16 cellular contexts compared by ENCODE assay signal in genomic region chr15:60557157-60557556, GRCh38.
A peak's percentile ranks its signal among the peaks of the same experiment; 100 is the strongest.
DNase-seq lines count a peak whose midpoint lies in the region; ATAC-seq and TF ChIP-seq lines count a peak whose summit lies in the region.
"Had no signal": no experiment of that assay in that cellular context is flagged by ENCODE, and none has a peak within 500 bp of the region (broad histone marks: within the 10 kb centered on the region; RNA-seq: fewer than 3 reads in every experiment).

No MANE protein-coding gene starts in this region.

- H3K9me3 ChIP-seq in mucosa of descending colon (no peaks in the 10 kb centered on the region), GM23248 (ENCODE audit: low read depth) (no peaks in the 10 kb centered on the region)
- H3K9me3 ChIP-seq: upper lobe of left lung had no signal

- peaks cover 8% of the 10 kb centered on the region for H3K9me3 Mint-ChIP-seq in activated CD8-positive, alpha-beta T cell treated with anti-CD3 and anti-CD28 coated beads for 36 hours

- CTCF ChIA-PET in activated CD8-positive, alpha-beta T cell treated with anti-CD3 and anti-CD28 coated beads for 36 hours (lab: Charles Lee), result interaction anchor here (1.1 to 1.5 kb wide), 2 partner anchors 18 to 29 kb away, joined by 4 to 6 read pairs; no protein-coding TSS in a partner anchor

- peak overlapping the region; percentile 16 for H3K4me3 Mint-ChIP-seq in activated CD8-positive, alpha-beta T cell treated with anti-CD3 and anti-CD28 coated beads for 36 hours
- H3K4me3 Mint-ChIP-seq: activated B cell treated with CpG ODN at 0.5 μM for 24 hours had no signal

- intact Hi-C loops in left ventricle myocardium superior (cut with micrococcal nuclease), result no loop called here
- intact Hi-C loops in Right ventricle myocardium superior (cut with DNase I), result no loop called here
- intact Hi-C loops in activated CD8-positive, alpha-beta T cell treated with anti-CD3 and anti-CD28 coated beads for 36 hours (cut with micrococcal nuclease), result no loop called here
- intact Hi-C loops in mucosa of descending colon (cut with DNase I, micrococcal nuclease), result no loop called here

- ATAC-seq in left ventricle myocardium superior (peak; percentile 17), Right ventricle myocardium superior (ENCODE audit: poor library complexity) (no peak), mucosa of descending colon (peak; percentile 44)
- ATAC-seq in activated CD8-positive, alpha-beta T cell treated with anti-CD3 and anti-CD28 coated beads for 36 hours, result peak; percentile 88

- peaks cover 5% of the 10 kb centered on the region; the same call in 1 of the 2 replicates for H3K79me2 ChIP-seq in GM23248 (ENCODE audit: insufficient read depth)

- TF ChIP-seq CTCF in activated CD8-positive, alpha-beta T cell treated with anti-CD3 and anti-CD28 coated beads for 36 hours (IDR thresholded peaks at IDR 0.05), result no peak
- TF ChIP-seq CTCF in mucosa of descending colon (IDR thresholded peaks at IDR 0.05), result no peak

- DNase-seq in left ventricle myocardium superior, result no peak
- no peak for DNase-seq in Right ventricle myocardium superior
- DNase-seq in activated CD8-positive, alpha-beta T cell treated with anti-CD3 and anti-CD28 coated beads for 36 hours, result peak; percentile 51
- DNase-seq in mucosa of descending colon, result no peak
- DNase-seq in NCI-H526 (lab: John Stamatoyannopoulos, UW), result no peak
- DNase-seq in occipital lobe (lab: John Stamatoyannopoulos, UW), result no peak
- no peak for DNase-seq in GM23248
- DNase-seq in AG08396 (ENCODE audit: low spot score), result no peak
- DNase-seq: activated B cell treated with CpG ODN at 0.5 μM for 24 hours, activated gamma-delta T cell, DMS153, hippocampal formation, left ventricle myocardium inferior, NCI-H345, upper lobe of left lung had no signal

- H3K4me1 ChIP-seq in mucosa of descending colon (ENCODE audit: low read depth), result no peaks in the 10 kb centered on the region
- H3K4me1 ChIP-seq in GM23248 (ENCODE audit: insufficient read depth), result no peaks in the 10 kb centered on the region

- H3K36me3 ChIP-seq in mucosa of descending colon (ENCODE audit: low read depth) (no peaks in the 10 kb centered on the region), GM23248 (ENCODE audit: low read depth) (no peaks in the 10 kb centered on the region)
- H3K36me3 ChIP-seq: left ventricle myocardium inferior, upper lobe of left lung had no signal

- no peak overlapping the region for H3K27ac ChIP-seq in GM23248
- H3K27ac ChIP-seq: left ventricle myocardium inferior, SK-N-MC, upper lobe of left lung had no signal

- H3K4me2 ChIP-seq in GM23248 (ENCODE audit: unreplicated experiment), result no peak overlapping the region

- H3K9me2 ChIP-seq in GM23248 (ENCODE audit: insufficient read depth), result no peaks in the 10 kb centered on the region

- peak overlapping the region; percentile 79 for H3K27ac Mint-ChIP-seq in activated CD8-positive, alpha-beta T cell treated with anti-CD3 and anti-CD28 coated beads for 36 hours
- H3K27ac Mint-ChIP-seq: activated B cell treated with CpG ODN at 0.5 μM for 24 hours had no signal

- no peaks in the 10 kb centered on the region for H4K20me1 ChIP-seq in GM23248 (ENCODE audit: insufficient read depth)

- no peak overlapping the region for H2AFZ ChIP-seq in GM23248

- in situ Hi-C loops in GM23248 (cut with MboI), result no loop called here

- POLR2A ChIA-PET in activated CD8-positive, alpha-beta T cell treated with anti-CD3 and anti-CD28 coated beads for 36 hours (lab: Charles Lee), result interaction anchor here (0.9 kb wide), 1 partner anchor 26 kb away, joined by 3 read pairs; no protein-coding TSS in a partner anchor

- no peaks in the 10 kb centered on the region for H3K27me3 ChIP-seq in GM23248 (replicated peaks; ENCODE audit: insufficient read depth)
- H3K27me3 ChIP-seq: upper lobe of left lung had no signal

- no peaks in the 10 kb centered on the region for H3K27me3 Mint-ChIP-seq in activated CD8-positive, alpha-beta T cell treated with anti-CD3 and anti-CD28 coated beads for 36 hours
- H3K27me3 Mint-ChIP-seq: activated B cell treated with CpG ODN at 0.5 μM for 24 hours had no signal

- no peaks in the 10 kb centered on the region for H3F3A ChIP-seq in GM23248 (ENCODE audit: insufficient read depth)

- H3K4me3 ChIP-seq in mucosa of descending colon (no peak overlapping the region), GM23248 (no peak overlapping the region)
- H3K4me3 ChIP-seq: left ventricle myocardium inferior, SK-N-MC, upper lobe of left lung had no signal

- no peak overlapping the region for H3K9ac ChIP-seq in GM23248

- WGBS in GM23248 (ENCODE audit: low coverage in 1 of 2, low lambda C conversion rate in 2 of 2, missing lambda C conversion rate in 2 of 2), 2 experiments, result 46 to 50% methylated on average over 3 of the region's 3 CpGs

- peaks cover 24% of the 10 kb centered on the region for H3K36me3 Mint-ChIP-seq in activated CD8-positive, alpha-beta T cell treated with anti-CD3 and anti-CD28 coated beads for 36 hours (ENCODE audit: low read depth)

- peaks cover 81% of the 10 kb centered on the region for H3K4me1 Mint-ChIP-seq in activated CD8-positive, alpha-beta T cell treated with anti-CD3 and anti-CD28 coated beads for 36 hours (ENCODE audit: low read depth)
- H3K4me1 Mint-ChIP-seq: activated B cell treated with CpG ODN at 0.5 μM for 24 hours had no signal
